In genomic region chr3:71066849-71067261, GRCh38 we compare ENCODE assay signal across 8 cellular contexts.
DNase-seq lines count a peak whose midpoint lies in the region; ATAC-seq and TF ChIP-seq lines count a peak whose summit lies in the region.

No MANE protein-coding gene starts in this region.

- H3K4me3 Mint-ChIP-seq in stimulated activated naive B cell treated with anti-CD40 and anti-IgM and Interleukin-4, amounts not matched to agents 10 μg/mL and 1 μg/mL and 100 μg/mL, for 72 hours: peak overlapping the region; percentile 90 to 91

- peak overlapping the region; percentile 96 for H3K27ac ChIP-seq in left ventricle myocardium inferior (replicated peaks)

- no peaks in the 10 kb centered on the region for H3K27me3 ChIP-seq in left ventricle myocardium inferior (ENCODE audit: low read depth)

- ATAC-seq in stimulated activated naive B cell treated with anti-CD40 and anti-IgM and Interleukin-4, amounts not matched to agents 10 μg/mL and 1 μg/mL and 100 μg/mL, for 72 hours (replicated peaks): peak; percentile 18 to 19
- ATAC-seq in GM19351 (IDR thresholded peaks at IDR 0.05; ENCODE audit: unreplicated experiment) (no peak), GM18498 (IDR thresholded peaks at IDR 0.05; ENCODE audit: unreplicated experiment) (no peak)

- H3K36me3 ChIP-seq in left ventricle myocardium inferior: no peaks in the 10 kb centered on the region

- intact Hi-C loops in left ventricle myocardium inferior (cut with micrococcal nuclease): loop anchor here (5.0 to 10.0 kb wide), 2 partner anchors 58 to 60 kb away; no protein-coding TSS in a partner anchor

- peak; percentile 67 for DNase-seq in stimulated activated CD4-positive, alpha-beta T cell treated with anti-CD3 and anti-CD28 coated beads, Interleukin-1b, Interleukin-23, amount 100 ng/mL, for 48 hours
- no peak for DNase-seq in stimulated activated CD4-positive, alpha-beta T cell treated with anti-CD3 and anti-CD28 coated beads, Interleukin-12 subunit alpha, Interleukin-12 subunit beta, amount 100 ng/mL, for 4 hours
- DNase-seq in activated CD4-positive, alpha-beta T cell treated with anti-CD3 and anti-CD28 coated beads, Interleukin-2, amount 50 U/mL, for 48 hours: peak; percentile 37 to 53
- DNase-seq in left ventricle myocardium inferior: no peak
- peak; percentile 43 for DNase-seq in stimulated activated naive B cell treated with anti-CD40 and anti-IgM and Interleukin-4, amounts not matched to agents 10 μg/mL and 1 μg/mL and 100 μg/mL, for 72 hours
- no peak for DNase-seq in COLO829 (ENCODE audit: low spot score)

- H3K9me3 Mint-ChIP-seq in stimulated activated naive B cell treated with anti-CD40 and anti-IgM and Interleukin-4, amounts not matched to agents 10 μg/mL and 1 μg/mL and 100 μg/mL, for 72 hours: no peaks in the 10 kb centered on the region

- H3K27me3 Mint-ChIP-seq in stimulated activated naive B cell treated with anti-CD40 and anti-IgM and Interleukin-4, amounts not matched to agents 10 μg/mL and 1 μg/mL and 100 μg/mL, for 72 hours: no peaks in the 10 kb centered on the region

- peaks cover 3 to 10% of the 10 kb centered on the region in 2 donors for H3K36me3 Mint-ChIP-seq in stimulated activated naive B cell treated with anti-CD40 and anti-IgM and Interleukin-4, amounts not matched to agents 10 μg/mL and 1 μg/mL and 100 μg/mL, for 72 hours

- H3K27ac Mint-ChIP-seq in stimulated activated naive B cell treated with anti-CD40 and anti-IgM and Interleukin-4, amounts not matched to agents 10 μg/mL and 1 μg/mL and 100 μg/mL, for 72 hours: peak overlapping the region; percentile 95

- no peak for TF ChIP-seq CTCF in left ventricle myocardium inferior (IDR thresholded peaks at IDR 0.05; ENCODE audit: borderline replicate concordance)

- peaks cover 82% of the 10 kb centered on the region for H3K4me1 ChIP-seq in left ventricle myocardium inferior

- H3K4me1 Mint-ChIP-seq in stimulated activated naive B cell treated with anti-CD40 and anti-IgM and Interleukin-4, amounts not matched to agents 10 μg/mL and 1 μg/mL and 100 μg/mL, for 72 hours: peaks cover 38 to 58% of the 10 kb centered on the region in 2 donors

- no peaks in the 10 kb centered on the region for H3K9me3 ChIP-seq in left ventricle myocardium inferior (replicated peaks)

- H3K4me3 ChIP-seq in left ventricle myocardium inferior: peak overlapping the region; percentile 77

Comparison
In these comparisons a context has a peak if more than half of its experiments do, and no peak if none do; other contexts are left out.
1. DNase-seq: peak in stimulated activated CD4-positive, alpha-beta T cell treated with anti-CD3 and anti-CD28 coated beads, Interleukin-1b, Interleukin-23, amount 100 ng/mL, for 48 hours (single experiment), activated CD4-positive, alpha-beta T cell treated with anti-CD3 and anti-CD28 coated beads, Interleukin-2, amount 50 U/mL, for 48 hours (2 of 2) and stimulated activated naive B cell treated with anti-CD40 and anti-IgM and Interleukin-4, amounts not matched to agents 10 μg/mL and 1 μg/mL and 100 μg/mL, for 72 hours (single experiment); none in stimulated activated CD4-positive, alpha-beta T cell treated with anti-CD3 and anti-CD28 coated beads, Interleukin-12 subunit alpha, Interleukin-12 subunit beta, amount 100 ng/mL, for 4 hours (single experiment), left ventricle myocardium inferior (single experiment) and COLO829 (single experiment).
2. ATAC-seq: peak in stimulated activated naive B cell treated with anti-CD40 and anti-IgM and Interleukin-4, amounts not matched to agents 10 μg/mL and 1 μg/mL and 100 μg/mL, for 72 hours (2 of 2); none in GM19351 (single experiment) and GM18498 (single experiment).